Comparison of ENCODE assay signal across 13 cellular contexts in genomic region chr7:48847896-48848295, GRCh38.
A peak's percentile ranks its signal among the peaks of the same experiment; 100 is the strongest.
DNase-seq lines count a peak whose midpoint lies in the region; ATAC-seq and TF ChIP-seq lines count a peak whose summit lies in the region.
"Had no signal": no experiment of that assay in that cellular context is flagged by ENCODE, and none has a peak within 500 bp of the region (broad histone marks: within the 10 kb centered on the region; RNA-seq: fewer than 3 reads in every experiment).

No MANE protein-coding gene starts in this region.

- H3K27ac ChIP-seq in upper lobe of right lung (no peak overlapping the region), gastrocnemius medialis (no peak overlapping the region), GM23248 (no peak overlapping the region)
- H3K27ac ChIP-seq: BLaER1 treated with 17β-estradiol and CSF1 and Interleukin-3, amounts not matched to agents 10 nM and 100 nM had no signal

- no peak overlapping the region for H3K4me2 ChIP-seq in GM23248 (ENCODE audit: unreplicated experiment)
- H3K4me2 ChIP-seq: BLaER1 treated with 17β-estradiol and CSF1 and Interleukin-3, amounts not matched to agents 10 nM and 100 nM had no signal

- H2AFZ ChIP-seq in GM23248 = no peak overlapping the region

- no peaks in the 10 kb centered on the region for H3K79me2 ChIP-seq in GM23248 (ENCODE audit: insufficient read depth)

- no peak overlapping the region for H3K9ac ChIP-seq in GM23248
- H3K9ac ChIP-seq: BLaER1 treated with 17β-estradiol and CSF1 and Interleukin-3, amounts not matched to agents 10 nM and 100 nM had no signal

- TF ChIP-seq POLR2A in gastrocnemius medialis (IDR thresholded peaks at IDR 0.05) = no peak

- H3K27me3 ChIP-seq in upper lobe of right lung (no peaks in the 10 kb centered on the region), gastrocnemius medialis (no peaks in the 10 kb centered on the region), GM23248 (replicated peaks; ENCODE audit: insufficient read depth) (no peaks in the 10 kb centered on the region)
- H3K27me3 ChIP-seq: BLaER1 treated with 17β-estradiol and CSF1 and Interleukin-3, amounts not matched to agents 10 nM and 100 nM had no signal

- intact Hi-C loops in upper lobe of right lung (cut with DNase I) (no loop called here), gastrocnemius medialis (cut with DNase I; ENCODE audit: low total_unique reads) (no loop called here)

- H3K4me3 ChIP-seq in upper lobe of right lung (no peak overlapping the region), gastrocnemius medialis (no peak overlapping the region), GM23248 (no peak overlapping the region)
- H3K4me3 ChIP-seq: BLaER1 treated with 17β-estradiol and CSF1 and Interleukin-3, amounts not matched to agents 10 nM and 100 nM had no signal

- H4K20me1 ChIP-seq in GM23248 (ENCODE audit: insufficient read depth) = no peaks in the 10 kb centered on the region
- H4K20me1 ChIP-seq: BLaER1 treated with 17β-estradiol and CSF1 and Interleukin-3, amounts not matched to agents 10 nM and 100 nM had no signal

- ATAC-seq in SK-N-SH treated with all-trans-retinoic acid at 6 μM for 48 hours = peak; percentile 40; the same call in 2 of the 3 replicates
- ATAC-seq in upper lobe of right lung = peak; percentile 41
- no peak for ATAC-seq in gastrocnemius medialis
- no peak for ATAC-seq in left lobe of liver
- ATAC-seq: CD8-positive, alpha-beta T cell had no signal

- in situ Hi-C loops in gastrocnemius medialis (cut with MboI; ENCODE audit: low sequenced_read_pairs in 4 of 4) = no loop called here
- in situ Hi-C loops in GM23248 (cut with MboI) = no loop called here

- WGBS in GM23248 (ENCODE audit: low coverage in 1 of 2, low lambda C conversion rate in 2 of 2, missing lambda C conversion rate in 2 of 2), 2 experiments = 12 to 17% methylated on average over 22 to 39 of the region's 46 CpGs

- H3K9me3 ChIP-seq in upper lobe of right lung = no peaks in the 10 kb centered on the region
- no peaks in the 10 kb centered on the region for H3K9me3 ChIP-seq in gastrocnemius medialis
- H3K9me3 ChIP-seq in GM23248 (ENCODE audit: low read depth) = no peaks in the 10 kb centered on the region

- H3K36me3 ChIP-seq in upper lobe of right lung (no peaks in the 10 kb centered on the region), gastrocnemius medialis (no peaks in the 10 kb centered on the region), GM23248 (ENCODE audit: low read depth) (no peaks in the 10 kb centered on the region)
- H3K36me3 ChIP-seq: BLaER1 treated with 17β-estradiol and CSF1 and Interleukin-3, amounts not matched to agents 10 nM and 100 nM had no signal

- H3K4me1 ChIP-seq in upper lobe of right lung (no peaks in the 10 kb centered on the region), gastrocnemius medialis (no peaks in the 10 kb centered on the region), GM23248 (ENCODE audit: insufficient read depth) (no peaks in the 10 kb centered on the region)
- H3K4me1 ChIP-seq: BLaER1 treated with 17β-estradiol and CSF1 and Interleukin-3, amounts not matched to agents 10 nM and 100 nM had no signal

- DNase-seq in ELF-1 (ENCODE audit: low read depth, low spot score) = peak; percentile 32
- DNase-seq in left kidney (ENCODE audit: low read depth, low spot score) = peak; percentile 69
- DNase-seq in upper lobe of right lung = no peak
- DNase-seq in gastrocnemius medialis = no peak
- DNase-seq in left lobe of liver (ENCODE audit: low spot score) = no peak
- no peak for DNase-seq in GM23248
- DNase-seq: CD8-positive, alpha-beta T cell; DMS 273 treated with DMSO at 0.1 percent for 48 hours; GDM1; H9; IMR-90 had no signal

- H3F3A ChIP-seq in GM23248 (ENCODE audit: insufficient read depth) = no peaks in the 10 kb centered on the region

- TF ChIP-seq CTCF in upper lobe of right lung (IDR thresholded peaks at IDR 0.05) = no peak
- no peak for TF ChIP-seq CTCF in gastrocnemius medialis (IDR thresholded peaks at IDR 0.05 in 4 of 5, conservative IDR thresholded peaks at IDR 0.05 in 1 of 5)

- no peaks in the 10 kb centered on the region for H3K9me2 ChIP-seq in GM23248 (ENCODE audit: insufficient read depth)

TF ChIP-seq in SK-N-SH treated with all-trans-retinoic acid at 6 μM for 48 hours, 23 proteins besides CTCF, POLR2A, EP300 and RAD21:
- TF ChIP-seq RARB (CRISPR knock-in tag; IDR thresholded peaks at IDR 0.05) = no peak
- TF ChIP-seq POU6F1 (CRISPR knock-in tag; IDR thresholded peaks at IDR 0.05; ENCODE audit: borderline replicate concordance, low read depth) = no peak
- TF ChIP-seq ISL1 (CRISPR knock-in tag; IDR thresholded peaks at IDR 0.05) = no peak
- no peak for TF ChIP-seq ZNF565 (CRISPR knock-in tag; conservative IDR thresholded peaks at IDR 0.05; ENCODE audit: low read depth)
- no peak for TF ChIP-seq ZC3H10 (CRISPR knock-in tag; IDR thresholded peaks at IDR 0.05)
- no peak for TF ChIP-seq PATZ1 (CRISPR knock-in tag; IDR thresholded peaks at IDR 0.05; ENCODE audit: borderline replicate concordance)
- no peak for TF ChIP-seq GLIS3 (CRISPR knock-in tag; IDR thresholded peaks at IDR 0.05)
- TF ChIP-seq BACH2 (CRISPR knock-in tag; IDR thresholded peaks at IDR 0.05; ENCODE audit: borderline replicate concordance) = no peak
- no peak for TF ChIP-seq ZNF8 (CRISPR knock-in tag; IDR thresholded peaks at IDR 0.05)
- no peak for TF ChIP-seq TOX (CRISPR knock-in tag; IDR thresholded peaks at IDR 0.05; ENCODE audit: borderline replicate concordance)
- TF ChIP-seq PPARA (CRISPR knock-in tag; IDR thresholded peaks at IDR 0.05; ENCODE audit: borderline replicate concordance) = no peak
- no peak for TF ChIP-seq TCF4 (CRISPR knock-in tag; IDR thresholded peaks at IDR 0.05; ENCODE audit: borderline replicate concordance)

Comparison
In these comparisons a context has a peak if more than half of its experiments do, and no peak if none do; other contexts are left out.
1. DNase-seq: peak in ELF-1 (single experiment) and left kidney (single experiment); none in upper lobe of right lung (single experiment), gastrocnemius medialis (0 of 2), left lobe of liver (single experiment) and GM23248 (single experiment).
2. ATAC-seq: peak in SK-N-SH treated with all-trans-retinoic acid at 6 μM for 48 hours (single experiment) and upper lobe of right lung (single experiment); none in gastrocnemius medialis (0 of 2) and left lobe of liver (single experiment).